36 cellular contexts compared by ENCODE assay signal in the genomic region with DNA sequence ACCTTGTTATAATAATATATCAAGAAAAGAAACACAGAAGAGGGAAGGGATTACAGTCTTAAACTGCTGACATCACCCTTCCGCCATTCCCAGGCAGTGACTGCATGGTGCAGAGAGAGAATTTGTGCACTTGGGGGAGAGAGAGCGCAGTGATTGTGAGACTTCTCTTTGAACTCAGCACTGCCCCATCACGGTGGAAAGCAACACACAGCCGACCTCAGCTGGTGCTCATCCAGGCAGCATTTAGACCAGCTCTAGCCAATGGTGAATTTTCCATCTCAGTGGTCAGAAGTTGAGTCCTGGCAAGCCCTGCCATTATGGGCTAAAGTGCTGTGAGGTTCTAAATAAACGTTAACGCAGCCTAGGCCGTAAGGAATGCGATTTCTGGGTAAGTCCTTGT.
"Had no signal": no experiment of that assay in that cellular context is flagged by ENCODE, and none has a peak within 500 bp of the region (broad histone marks: within the 10 kb centered on the region; RNA-seq: fewer than 3 reads in every experiment).

No MANE protein-coding gene starts in this region.

- H3K4me1 ChIP-seq: ascending aorta, gastroesophageal sphincter, pancreas, prostate gland, suprapubic skin, tibial artery, upper lobe of right lung had no signal

- H3K27me3 Mint-ChIP-seq: activated CD4-positive, alpha-beta memory T cell treated with anti-CD3 and anti-CD28 coated beads, Interleukin-2, amount 10 ng/mL, durations not matched to agents 7 days and 5 days; activated CD4-positive, alpha-beta T cell treated with anti-CD3 and anti-CD28 coated beads, Interleukin-2, amount 10 ng/mL, durations not matched to agents 7 days and 5 days; activated naive CD4-positive, alpha-beta T cell treated with anti-CD3 and anti-CD28 coated beads, Interleukin-2, amount 10 ng/mL, durations not matched to agents 7 days and 5 days; activated naive CD8-positive, alpha-beta T cell treated with anti-CD3 and anti-CD28 coated beads, Interleukin-2, amount 10 ng/mL, durations not matched to agents 7 days and 5 days; activated T-cell treated with anti-CD3 and anti-CD28 coated beads, Interleukin-2, amount 50 U/mL, for 24 hours; brain; naive B cell had no signal

- DNase-seq: activated CD4-positive, alpha-beta memory T cell treated with anti-CD3 and anti-CD28 coated beads, Interleukin-2, amount 10 ng/mL, durations not matched to agents 7 days and 5 days; activated CD4-positive, alpha-beta T cell treated with anti-CD3 and anti-CD28 coated beads for 1 hour; activated CD4-positive, alpha-beta T cell treated with anti-CD3 and anti-CD28 coated beads, Interleukin-2, amount 10 ng/mL, durations not matched to agents 7 days and 5 days; activated CD8-positive, alpha-beta memory T cell treated with anti-CD3 and anti-CD28 coated beads, Interleukin-2, amount 50 U/mL, for 48 hours; activated gamma-delta T cell; activated naive CD4-positive, alpha-beta T cell treated with anti-CD3 and anti-CD28 coated beads, Interleukin-2, amount 10 ng/mL, durations not matched to agents 7 days and 5 days; activated naive CD8-positive, alpha-beta T cell treated with anti-CD3 and anti-CD28 coated beads, Interleukin-2, amount 10 ng/mL, durations not matched to agents 7 days and 5 days; activated T-cell treated with anti-CD3 and anti-CD28 coated beads, Interleukin-2, amount 50 U/mL, for 24 hours; cerebellar nuclear complex; dorsolateral prefrontal cortex; effector memory CD4-positive, alpha-beta T cell; erythroblast; kidney; left colon; mammary epithelial cell; naive B cell; nephron progenitor cell; nucleus accumbens; pancreas; retina; stimulated activated CD4-positive, alpha-beta T cell treated with anti-CD3 and anti-CD28 coated beads, Interleukin-4, amount 100 ng/mL, for 4 hours; stimulated activated naive CD4-positive, alpha-beta T cell; tibial artery; upper lobe of right lung had no signal

- H3K4me1 Mint-ChIP-seq: activated CD4-positive, alpha-beta memory T cell treated with anti-CD3 and anti-CD28 coated beads, Interleukin-2, amount 10 ng/mL, durations not matched to agents 7 days and 5 days; activated CD4-positive, alpha-beta T cell treated with anti-CD3 and anti-CD28 coated beads, Interleukin-2, amount 10 ng/mL, durations not matched to agents 7 days and 5 days; activated naive CD4-positive, alpha-beta T cell treated with anti-CD3 and anti-CD28 coated beads, Interleukin-2, amount 10 ng/mL, durations not matched to agents 7 days and 5 days; activated naive CD8-positive, alpha-beta T cell treated with anti-CD3 and anti-CD28 coated beads, Interleukin-2, amount 10 ng/mL, durations not matched to agents 7 days and 5 days; brain; naive B cell had no signal

- H3K36me3 Mint-ChIP-seq: activated naive CD4-positive, alpha-beta T cell treated with anti-CD3 and anti-CD28 coated beads, Interleukin-2, amount 10 ng/mL, durations not matched to agents 7 days and 5 days; activated naive CD8-positive, alpha-beta T cell treated with anti-CD3 and anti-CD28 coated beads, Interleukin-2, amount 10 ng/mL, durations not matched to agents 7 days and 5 days; brain; naive B cell had no signal

- H3K27ac Mint-ChIP-seq: activated CD4-positive, alpha-beta memory T cell treated with anti-CD3 and anti-CD28 coated beads, Interleukin-2, amount 10 ng/mL, durations not matched to agents 7 days and 5 days; activated CD4-positive, alpha-beta T cell treated with anti-CD3 and anti-CD28 coated beads, Interleukin-2, amount 10 ng/mL, durations not matched to agents 7 days and 5 days; activated naive CD4-positive, alpha-beta T cell treated with anti-CD3 and anti-CD28 coated beads, Interleukin-2, amount 10 ng/mL, durations not matched to agents 7 days and 5 days; activated naive CD8-positive, alpha-beta T cell treated with anti-CD3 and anti-CD28 coated beads, Interleukin-2, amount 10 ng/mL, durations not matched to agents 7 days and 5 days; activated T-cell treated with anti-CD3 and anti-CD28 coated beads, Interleukin-2, amount 50 U/mL, for 24 hours; brain; naive B cell; nephron progenitor cell; T-helper 2 cell treated with Interferon-gamma antibody and Interleukin-4, amounts not matched to agents 5 μg/mL and 100 μg/mL, for 36 hours had no signal

- H3K27me3 ChIP-seq: ascending aorta, cardiac muscle cell, dorsolateral prefrontal cortex, gastroesophageal sphincter, hepatocyte, pancreas, suprapubic skin, tibial artery, upper lobe of right lung had no signal

- H3K9me3 Mint-ChIP-seq: activated CD4-positive, alpha-beta memory T cell treated with anti-CD3 and anti-CD28 coated beads, Interleukin-2, amount 10 ng/mL, durations not matched to agents 7 days and 5 days; activated CD4-positive, alpha-beta T cell treated with anti-CD3 and anti-CD28 coated beads, Interleukin-2, amount 10 ng/mL, durations not matched to agents 7 days and 5 days; activated naive CD4-positive, alpha-beta T cell treated with anti-CD3 and anti-CD28 coated beads, Interleukin-2, amount 10 ng/mL, durations not matched to agents 7 days and 5 days; activated naive CD8-positive, alpha-beta T cell treated with anti-CD3 and anti-CD28 coated beads, Interleukin-2, amount 10 ng/mL, durations not matched to agents 7 days and 5 days; activated T-cell treated with anti-CD3 and anti-CD28 coated beads, Interleukin-2, amount 50 U/mL, for 24 hours; nephron progenitor cell; T-helper 2 cell treated with Interferon-gamma antibody and Interleukin-4, amounts not matched to agents 5 μg/mL and 100 μg/mL, for 36 hours had no signal

- H3K9me3 ChIP-seq: ascending aorta, gastroesophageal sphincter, pancreas, prostate gland, suprapubic skin, tibial artery, upper lobe of right lung had no signal

- H3K4me3 Mint-ChIP-seq: activated CD4-positive, alpha-beta memory T cell treated with anti-CD3 and anti-CD28 coated beads, Interleukin-2, amount 10 ng/mL, durations not matched to agents 7 days and 5 days; activated CD4-positive, alpha-beta T cell treated with anti-CD3 and anti-CD28 coated beads, Interleukin-2, amount 10 ng/mL, durations not matched to agents 7 days and 5 days; activated naive CD4-positive, alpha-beta T cell treated with anti-CD3 and anti-CD28 coated beads, Interleukin-2, amount 10 ng/mL, durations not matched to agents 7 days and 5 days; activated naive CD8-positive, alpha-beta T cell treated with anti-CD3 and anti-CD28 coated beads, Interleukin-2, amount 10 ng/mL, durations not matched to agents 7 days and 5 days; activated T-cell treated with anti-CD3 and anti-CD28 coated beads, Interleukin-2, amount 50 U/mL, for 24 hours; brain; naive B cell; nephron progenitor cell; T-helper 2 cell treated with Interferon-gamma antibody and Interleukin-4, amounts not matched to agents 5 μg/mL and 100 μg/mL, for 36 hours had no signal

- H2AFZ ChIP-seq: hepatocyte had no signal

- H3K27ac ChIP-seq: ascending aorta, cardiac muscle cell, coronary artery, dorsolateral prefrontal cortex, gastroesophageal sphincter, hepatocyte, pancreas, prostate gland, skin epidermis, suprapubic skin, tibial artery, upper lobe of right lung had no signal

- ATAC-seq: gastroesophageal sphincter, left colon, pancreas, sciatic nerve had no signal

- H3K79me2 ChIP-seq: hepatocyte had no signal

- H3K36me3 ChIP-seq: ascending aorta, cardiac muscle cell, gastroesophageal sphincter, pancreas, prostate gland, suprapubic skin, tibial artery, upper lobe of right lung had no signal

- H3K4me3 ChIP-seq: ascending aorta, cardiac muscle cell, coronary artery, dorsolateral prefrontal cortex, gastroesophageal sphincter, hepatocyte, pancreas, prostate gland, skin epidermis, suprapubic skin, tibial artery, upper lobe of right lung had no signal

- FAIRE-seq: kidney, pancreas, TTC549 had no signal

- H3K4me2 ChIP-seq: hepatocyte had no signal
